8 cellular contexts compared by ENCODE assay signal in genomic region chr3:179750720-179751328, GRCh38.
DNase-seq lines count a peak whose midpoint lies in the region; FAIRE-seq and TF ChIP-seq lines count a peak whose summit lies in the region.

No MANE protein-coding gene starts in this region.

- H3K9me2 ChIP-seq in SU-DHL-6 (replicated peaks; ENCODE audit: insufficient read depth, low read length), result no peaks in the 10 kb centered on the region

- no peak overlapping the region for H2AFZ ChIP-seq in SU-DHL-6 (ENCODE audit: low read depth, low read length, severe bottlenecking)

- H3K9ac ChIP-seq in SU-DHL-6 (ENCODE audit: low read length) (no peak overlapping the region), kidney (ENCODE audit: low read length in 2 of 2) (no peak overlapping the region)

- no peaks in the 10 kb centered on the region for H3K27me3 Mint-ChIP-seq in CD4-positive, alpha-beta memory T cell

- no peaks in the 10 kb centered on the region for H3K79me2 ChIP-seq in SU-DHL-6 (ENCODE audit: insufficient read depth, low read length)

- no peak for TF ChIP-seq EP300 in sigmoid colon (IDR thresholded peaks at IDR 0.05)

- 53 to 56% methylated on average over 6 of the region's 6 CpGs for WGBS in sigmoid colon, 2 donors

- H3K27me3 ChIP-seq in SU-DHL-6 (ENCODE audit: low read length) (no peaks in the 10 kb centered on the region), ascending aorta (no peaks in the 10 kb centered on the region), sigmoid colon (no peaks in the 10 kb centered on the region)
- H3K27me3 ChIP-seq in CD4-positive, alpha-beta memory T cell (ENCODE audit: insufficient read depth, low read length), result no peaks in the 10 kb centered on the region

- no peaks in the 10 kb centered on the region for H3F3A ChIP-seq in SU-DHL-6 (ENCODE audit: insufficient read depth)

- H3K36me3 Mint-ChIP-seq in CD4-positive, alpha-beta memory T cell, result peaks cover 17 to 29% of the 10 kb centered on the region in 2 donors

- peak; percentile 10 for DNase-seq in GM04504 (ENCODE audit: low read depth)
- peak; percentile 24 for DNase-seq in HuH-7 (ENCODE audit: low spot score)
- DNase-seq in kidney, result no peak
- DNase-seq in ascending aorta (ENCODE audit: low spot score in 2 of 2), result no peak
- no peak for DNase-seq in sigmoid colon
- no peak for DNase-seq in CD4-positive, alpha-beta memory T cell

- no peaks in the 10 kb centered on the region for H4K20me1 ChIP-seq in SU-DHL-6 (ENCODE audit: low read depth, low read length)

- no peak overlapping the region for H3K27ac Mint-ChIP-seq in CD4-positive, alpha-beta memory T cell

- H3K4me1 ChIP-seq in kidney (ENCODE audit: control insufficient read depth in 1 of 2, insufficient read depth in 1 of 2, low read depth in 1 of 2, low read length in 2 of 2), result no peaks in the 10 kb centered on the region
- no peaks in the 10 kb centered on the region for H3K4me1 ChIP-seq in ascending aorta
- no peaks in the 10 kb centered on the region for H3K4me1 ChIP-seq in sigmoid colon
- H3K4me1 ChIP-seq in CD4-positive, alpha-beta memory T cell (ENCODE audit: insufficient read depth, low read length), result no peaks in the 10 kb centered on the region

- H3K4me1 Mint-ChIP-seq in CD4-positive, alpha-beta memory T cell, result no peaks in the 10 kb centered on the region

- H3K4me2 ChIP-seq in SU-DHL-6 (ENCODE audit: low read depth, low read length, poor library complexity, severe bottlenecking), result no peak overlapping the region

- H3K36me3 ChIP-seq in SU-DHL-6 (ENCODE audit: low read length) (no peaks in the 10 kb centered on the region; the same call in 1 of the 2 replicates), kidney (ENCODE audit: control insufficient read depth in 1 of 2, insufficient read depth in 2 of 2, low read length in 2 of 2) (peaks cover 2 to 7% of the 10 kb centered on the region in 2 donors), ascending aorta (peaks cover 5 to 7% of the 10 kb centered on the region in 2 donors), sigmoid colon (peaks cover 0 to 13% (median 5%) of the 10 kb centered on the region in 4 donors)
- H3K36me3 ChIP-seq in CD4-positive, alpha-beta memory T cell (ENCODE audit: insufficient read depth, low read length), result no peaks in the 10 kb centered on the region

- intact Hi-C loops in kidney (cut with DNase I), result no loop called here
- intact Hi-C loops in ascending aorta (cut with DNase I), result no loop called here
- intact Hi-C loops in sigmoid colon (cut with DNase I), result no loop called here
- intact Hi-C loops in CD4-positive, alpha-beta memory T cell (cut with micrococcal nuclease), result no loop called here

- no peak overlapping the region for H3K27ac ChIP-seq in SU-DHL-6 (ENCODE audit: low read depth, low read length)
- no peak overlapping the region for H3K27ac ChIP-seq in kidney (ENCODE audit: low read depth in 2 of 2, low read length in 2 of 2)
- no peak overlapping the region for H3K27ac ChIP-seq in ascending aorta
- no peak overlapping the region for H3K27ac ChIP-seq in sigmoid colon
- H3K27ac ChIP-seq in CD4-positive, alpha-beta memory T cell (ENCODE audit: low read depth, low read length), result no peak overlapping the region

- TF ChIP-seq POLR2A in sigmoid colon (IDR thresholded peaks at IDR 0.05), result no peak

- CTCF ChIA-PET in CD4-positive, alpha-beta memory T cell (lab: Charles Lee; ENCODE audit: partially characterized antibody), result interaction anchor here (0.6 to 1.4 kb wide), 2 partner anchors 13 to 546 kb away, joined by 3 to 4 read pairs; no protein-coding TSS in a partner anchor

- no peaks in the 10 kb centered on the region for H3K9me3 Mint-ChIP-seq in CD4-positive, alpha-beta memory T cell

- peak; percentile 47 for FAIRE-seq in A204.1 (lab: Jason Lieb, UNC)
- FAIRE-seq in kidney (lab: Jason Lieb, UNC), result no peak

- POLR2A ChIA-PET in CD4-positive, alpha-beta memory T cell (lab: Charles Lee; ENCODE audit: partially characterized antibody), result no interaction called here

- no peak overlapping the region for H3K4me3 ChIP-seq in SU-DHL-6 (ENCODE audit: insufficient read depth, low read length, poor library complexity, severe bottlenecking)
- no peak overlapping the region for H3K4me3 ChIP-seq in kidney (ENCODE audit: low read length in 2 of 2)
- no peak overlapping the region for H3K4me3 ChIP-seq in ascending aorta
- no peak overlapping the region for H3K4me3 ChIP-seq in sigmoid colon
- H3K4me3 ChIP-seq in CD4-positive, alpha-beta memory T cell (ENCODE audit: low read length in 2 of 2), result no peak overlapping the region

- H3K9me3 ChIP-seq in SU-DHL-6 (ENCODE audit: insufficient read depth, low read length) (no peaks in the 10 kb centered on the region), kidney (ENCODE audit: control insufficient read depth in 1 of 2, low read length in 2 of 2) (no peaks in the 10 kb centered on the region), ascending aorta (no peaks in the 10 kb centered on the region), sigmoid colon (no peaks in the 10 kb centered on the region)
- H3K9me3 ChIP-seq in CD4-positive, alpha-beta memory T cell (ENCODE audit: control insufficient read depth in 1 of 2, low read length in 2 of 2), result no peaks in the 10 kb centered on the region

- peak; percentile 36 for TF ChIP-seq CTCF in SU-DHL-6 (IDR thresholded peaks at IDR 0.05; ENCODE audit: insufficient read depth, low read length, poor library complexity, severe bottlenecking)
- TF ChIP-seq CTCF in kidney (IDR thresholded peaks at IDR 0.05; ENCODE audit: borderline replicate concordance, extremely low read depth, insufficient read depth), result peak; percentile 20
- TF ChIP-seq CTCF in ascending aorta (IDR thresholded peaks at IDR 0.05), result peak in 1 of 3 experiments; percentile 29
- no peak for TF ChIP-seq CTCF in sigmoid colon (IDR thresholded peaks at IDR 0.05)

- H3K4me3 Mint-ChIP-seq in CD4-positive, alpha-beta memory T cell, result no peak overlapping the region

Comparison
In these comparisons a context has a peak if more than half of its experiments do, and no peak if none do; other contexts are left out.
1. DNase-seq: peak in GM04504 (single experiment) and HuH-7 (single experiment); none in kidney (single experiment), ascending aorta (0 of 2), sigmoid colon (single experiment) and CD4-positive, alpha-beta memory T cell (0 of 5).
2. CTCF ChIP-seq: peak in SU-DHL-6 (single experiment) and kidney (single experiment); none in sigmoid colon (0 of 4).